ENCODE assay signal across 8 cellular contexts in the genomic region with DNA sequence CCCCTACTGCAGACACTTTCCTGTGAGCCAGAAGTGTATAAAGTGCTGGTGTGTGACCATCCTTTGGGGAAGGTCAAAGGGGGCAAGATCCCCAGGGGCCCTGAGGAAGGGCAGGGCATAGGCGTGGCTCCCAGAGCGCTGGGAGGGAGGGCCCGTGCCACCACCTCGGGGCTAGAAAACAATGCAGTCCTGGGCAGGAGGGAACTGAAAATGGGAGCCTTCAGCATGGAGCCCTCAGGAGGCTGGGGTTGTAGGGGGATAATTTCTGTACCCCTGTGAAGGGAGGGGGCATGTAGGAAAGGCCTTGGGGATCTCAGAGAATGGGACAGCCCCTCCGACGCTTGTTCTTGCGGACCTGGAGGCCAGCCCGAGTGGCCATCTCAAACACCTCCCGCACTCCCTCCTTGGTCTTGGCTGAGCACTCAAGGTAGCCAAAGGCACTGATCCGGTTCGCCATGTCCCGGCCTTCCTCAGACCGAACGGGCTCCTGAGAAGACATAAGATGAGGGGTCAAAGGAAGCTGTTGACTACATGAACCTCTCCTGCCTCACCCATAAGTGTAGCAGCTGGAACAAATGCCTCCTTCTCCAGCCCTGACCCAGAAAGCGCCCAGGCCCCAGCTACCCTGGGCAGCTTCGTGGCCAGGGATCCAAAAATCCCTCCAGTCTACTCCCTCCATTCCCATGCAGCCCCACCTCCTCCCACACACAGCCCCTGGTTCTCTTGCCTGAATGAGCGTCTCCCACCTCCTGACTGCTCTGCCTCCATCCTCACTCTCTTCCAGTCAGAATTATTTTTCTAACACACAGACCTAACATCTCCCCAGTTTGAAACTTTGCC. TPM values are rescaled to one million over a fixed set of nuclear protein-coding genes. Genes with fewer than 3 reads are reported as not detected.
A peak's percentile ranks its signal among the peaks of the same experiment; 100 is the strongest.
DNase-seq lines count a peak whose midpoint lies in the region; ATAC-seq, FAIRE-seq and TF ChIP-seq lines count a peak whose summit lies in the region.

No MANE protein-coding gene starts in this region.

- peak overlapping the region; percentile 82 for H3K27ac Mint-ChIP-seq in activated CD4-positive, alpha-beta T cell treated with anti-CD3 and anti-CD28 coated beads, Interleukin-2, amount 10 ng/mL, durations not matched to agents 7 days and 5 days

- TF ChIP-seq POLR2A in K562 (conservative IDR thresholded peaks at IDR 0.05) (peak; percentile 45), thyroid gland (IDR thresholded peaks at IDR 0.05) (no peak)

- no peaks in the 10 kb centered on the region for H3K9me3 Mint-ChIP-seq in activated CD4-positive, alpha-beta T cell treated with anti-CD3 and anti-CD28 coated beads, Interleukin-2, amount 10 ng/mL, durations not matched to agents 7 days and 5 days

- ATAC-seq in K562 (no peak), GM18867 (IDR thresholded peaks at IDR 0.05; ENCODE audit: unreplicated experiment) (no peak), GM21576 (IDR thresholded peaks at IDR 0.05; ENCODE audit: unreplicated experiment) (no peak)

- TF ChIP-seq RAD21 in K562 (CRISPR knock-in tag; conservative IDR thresholded peaks at IDR 0.05 in 1 of 2, IDR thresholded peaks at IDR 0.05 in 1 of 2): no peak

- no peak overlapping the region for H3K4me3 Mint-ChIP-seq in activated CD4-positive, alpha-beta T cell treated with anti-CD3 and anti-CD28 coated beads, Interleukin-2, amount 10 ng/mL, durations not matched to agents 7 days and 5 days

- TF ChIP-seq CTCF in K562 (IDR thresholded peaks at IDR 0.05 in 2 of 3, conservative IDR thresholded peaks at IDR 0.05 in 1 of 3; ENCODE audit: insufficient read depth in 2 of 3, low read depth in 1 of 3, low read length in 3 of 3) (no peak; a peak in 1 of 6 replicates), thyroid gland (IDR thresholded peaks at IDR 0.05) (no peak)

- WGBS in K562 (ENCODE audit: insufficient coverage, low coverage, missing lambda C conversion rate): 71% methylated on average over 17 of the region's 17 CpGs
- 70 to 83% methylated on average over 10 to 12 of the region's 17 CpGs for WGBS in mesodermal cell (ENCODE audit: insufficient coverage in 2 of 2), 2 experiments
- 74 to 84% methylated on average over 17 of the region's 17 CpGs for WGBS in thyroid gland, 2 donors

- H3K9me3 ChIP-seq in K562 (replicated peaks; ENCODE audit: control insufficient read depth, insufficient read depth, low read depth, low read length) (no peaks in the 10 kb centered on the region), mesodermal cell (ENCODE audit: control insufficient read depth, low read length) (no peaks in the 10 kb centered on the region), thyroid gland (no peaks in the 10 kb centered on the region)

- CTCF ChIA-PET in activated CD4-positive, alpha-beta T cell treated with anti-CD3 and anti-CD28 coated beads, Interleukin-2, amount 10 ng/mL, durations not matched to agents 7 days and 5 days (lab: Charles Lee): interaction anchor here (1.3 to 4.2 kb wide), 2 partner anchors 16 to 28 kb away, joined by 3 to 45 read pairs; a partner anchor contains a TSS
- CTCF ChIA-PET in K562 (lab: Yijun Ruan, JAX; ENCODE audit: low intra/inter-chr PET ratio): no interaction called here

- no peak for DNase-seq in activated CD4-positive, alpha-beta T cell treated with anti-CD3 and anti-CD28 coated beads, Interleukin-2, amount 10 ng/mL, durations not matched to agents 7 days and 5 days
- no peak for DNase-seq in activated CD4-positive, alpha-beta T cell treated with anti-CD3 and anti-CD28 coated beads, Interleukin-2, amount 50 U/mL, for 1 hour
- DNase-seq in K562 (ENCODE audit: extremely low read depth in 1 of 4, low spot score in 3 of 4) (peak in 1 of 4 experiments; percentile 19), thyroid gland (no peak), NCI-H1436 (lab: John Stamatoyannopoulos, UW) (no peak)

- H3K36me3 Mint-ChIP-seq in activated CD4-positive, alpha-beta T cell treated with anti-CD3 and anti-CD28 coated beads, Interleukin-2, amount 10 ng/mL, durations not matched to agents 7 days and 5 days (ENCODE audit: low read depth): peaks cover 31% of the 10 kb centered on the region

- H3K27me3 Mint-ChIP-seq in activated CD4-positive, alpha-beta T cell treated with anti-CD3 and anti-CD28 coated beads, Interleukin-2, amount 10 ng/mL, durations not matched to agents 7 days and 5 days: no peaks in the 10 kb centered on the region

- H3K36me3 ChIP-seq in K562 (ENCODE audit: control insufficient read depth, insufficient read depth, low read length): peaks cover 73% of the 10 kb centered on the region
- peaks cover 62% of the 10 kb centered on the region for H3K36me3 ChIP-seq in mesodermal cell (ENCODE audit: control insufficient read depth, insufficient read depth, low read length)
- H3K36me3 ChIP-seq in thyroid gland: peaks cover 4 to 9% of the 10 kb centered on the region in 2 donors

- in situ Hi-C loops in K562 (cut with MboI): no loop called here

- H3K27me3 ChIP-seq in K562 (ENCODE audit: control insufficient read depth in 2 of 2, insufficient read depth in 2 of 2, low read length in 2 of 2): no peaks in the 10 kb centered on the region
- no peaks in the 10 kb centered on the region for H3K27me3 ChIP-seq in thyroid gland

- peaks cover 67% of the 10 kb centered on the region for H3K79me2 ChIP-seq in K562 (ENCODE audit: control insufficient read depth, insufficient read depth, low read length)

- intact Hi-C loops in K562 (cut with micrococcal nuclease): loop anchor here (10.0 kb wide), 1 partner anchor 237 kb away; no protein-coding TSS in a partner anchor
- intact Hi-C loops in thyroid gland (cut with DNase I): loop anchor here (10.0 kb wide), 2 partner anchors 197 to 237 kb away; a partner anchor contains a TSS

- H3K4me1 ChIP-seq in K562 (replicated peaks in 1 of 2; ENCODE audit: control insufficient read depth in 2 of 2, insufficient read depth in 2 of 2, low read length in 2 of 2) (peaks cover 85 to 90% of the 10 kb centered on the region in 2 experiments), mesodermal cell (ENCODE audit: control insufficient read depth, insufficient read depth, low read length, poor library complexity, severe bottlenecking) (peaks cover 66% of the 10 kb centered on the region), thyroid gland (peaks cover 31 to 65% of the 10 kb centered on the region in 2 donors)

- TF ChIP-seq EP300 in K562 (IDR thresholded peaks at IDR 0.05; ENCODE audit: low read length): no peak

- no peak overlapping the region for H2AFZ ChIP-seq in K562 (ENCODE audit: low read depth, low read length)

- no peak for FAIRE-seq in K562 (lab: Jason Lieb, UNC)

- peak overlapping the region; percentile 73 for H3K4me2 ChIP-seq in K562 (ENCODE audit: insufficient read depth, low read length)

- H4K20me1 ChIP-seq in K562 (replicated peaks; ENCODE audit: control insufficient read depth, insufficient read depth, low read length): no peaks in the 10 kb centered on the region

- H3K27ac ChIP-seq in K562 (ENCODE audit: extremely low read depth, low read depth, low read length) (peak overlapping the region; percentile 97), mesodermal cell (ENCODE audit: low read depth, low read length, severe bottlenecking) (peak overlapping the region; percentile 95), thyroid gland (peak overlapping the region; percentile 65 to 83 (median 79))

- no peak overlapping the region for H3K4me3 ChIP-seq in K562
- H3K4me3 ChIP-seq in mesodermal cell (ENCODE audit: extremely low read depth, insufficient read depth, low read length, poor library complexity, severe bottlenecking): no peak overlapping the region
- H3K4me3 ChIP-seq in thyroid gland (replicated peaks in 1 of 3): no peak overlapping the region

- no TSS peak for BruUV-seq in K562 (replicated peaks; lab: Mats Ljungman, UMichigan)

- no peaks in the 10 kb centered on the region for H3K9me1 ChIP-seq in K562 (ENCODE audit: control insufficient read depth, insufficient read depth, low read length)

- peak overlapping the region; percentile 82 to 87 for H3K9ac ChIP-seq in K562 (ENCODE audit: insufficient read depth in 1 of 2, low read depth in 2 of 2, low read length in 2 of 2)

- H3K4me1 Mint-ChIP-seq in activated CD4-positive, alpha-beta T cell treated with anti-CD3 and anti-CD28 coated beads, Interleukin-2, amount 10 ng/mL, durations not matched to agents 7 days and 5 days: peaks cover 66% of the 10 kb centered on the region

- POLR2A ChIA-PET in activated CD4-positive, alpha-beta T cell treated with anti-CD3 and anti-CD28 coated beads, Interleukin-2, amount 10 ng/mL, durations not matched to agents 7 days and 5 days (lab: Charles Lee): no interaction called here
- POLR2A ChIA-PET in K562 (lab: Yijun Ruan, JAX): interaction anchor here (0.8 to 5.4 kb wide), 9 partner anchors 9 to 66 kb away, joined by 3 to 42 read pairs (median 4); a partner anchor contains a TSS

RNA-seq across cellular contexts. Expression of a gene that starts 5.5 kb away (rescaled TPM):
- 10 to 100 TPM; 53.7 to 56.8 TPM for total RNA-seq in activated CD4-positive, alpha-beta T cell treated with anti-CD3 and anti-CD28 coated beads, Interleukin-2, amount 10 ng/mL, durations not matched to agents 7 days and 5 days
- 107 and 260 TPM in 2 replicates for total RNA-seq in K562 (2011; cell fraction: chromatin; rRNA removed; ENCODE audit: low replicate concordance)
- total RNA-seq in K562 (2011; cell fraction: nucleolus; rRNA removed): 237 and 244 TPM in 2 replicates
- 195 and 210 TPM in 2 replicates for total RNA-seq in K562 (2011; cell fraction: nucleoplasm; rRNA removed)
- total RNA-seq in K562 (2014; rRNA removed): 275 and 287 TPM in 2 replicates
- total RNA-seq in K562 (2014; rRNA removed; fragmentation: Illumina TruSeq; extraction: Trizol): 131 and 169 TPM in 2 replicates
- 200 and 204 TPM in 2 replicates for total RNA-seq in K562 (2015; rRNA removed; fragmentation: Illumina TruSeq; extraction: Trizol)
- 186 and 203 TPM in 2 replicates for total RNA-seq in K562 (2021)
- 364 and 370 TPM in 2 replicates for polyA plus RNA-seq in K562 (2011; rRNA removed)
- polyA plus RNA-seq in K562 (2011; cell fraction: cytosol; rRNA removed): 478 and 580 TPM in 2 replicates
- polyA plus RNA-seq in K562 (2011; cell fraction: nucleus; rRNA removed): 338 and 429 TPM in 2 replicates
- polyA plus RNA-seq in K562 (2012): 332 and 339 TPM in 2 replicates
- 336 and 344 TPM in 2 replicates for polyA plus RNA-seq in K562 (2014; fragmentation: Illumina TruSeq; extraction: Trizol)
- 10 to 100 TPM; 35.2 to 82.7 TPM for polyA plus RNA-seq in K562 (2014; fragmentation: Nextera tagmentation; extraction: Ambion mirVana)
- polyA plus RNA-seq in K562 (2014; rRNA removed): 248 and 267 TPM in 2 replicates
- polyA minus RNA-seq in K562 (2011; rRNA and poly(A)+ RNA removed): 273 and 333 TPM in 2 replicates
- 125 and 156 TPM in 2 replicates for polyA minus RNA-seq in K562 (2011; cell fraction: cytosol; rRNA and poly(A)+ RNA removed)
- 103 and 138 TPM in 2 replicates for polyA minus RNA-seq in K562 (2011; cell fraction: nucleus; rRNA and poly(A)+ RNA removed)
- 367 TPM for polyA plus RNA-seq in mesodermal cell (2013, experiment 1 of 2)
- polyA plus RNA-seq in mesodermal cell (2013, experiment 2 of 2): 306 TPM
- total RNA-seq in thyroid gland: 100 to 1,000 TPM; 125 to 188 (median 175) TPM

RNA-seq across cellular contexts. Expression of a gene that starts 13.7 kb away (rescaled TPM):
- not detected for total RNA-seq in activated CD4-positive, alpha-beta T cell treated with anti-CD3 and anti-CD28 coated beads, Interleukin-2, amount 10 ng/mL, durations not matched to agents 7 days and 5 days
- total RNA-seq in K562 (2011; cell fraction: chromatin; rRNA removed; ENCODE audit: low replicate concordance): 6.3 and 17.9 TPM in 2 replicates
- total RNA-seq in K562 (2011; cell fraction: nucleolus; rRNA removed): 12.8 and 15.3 TPM in 2 replicates
- total RNA-seq in K562 (2011; cell fraction: nucleoplasm; rRNA removed): 9.6 and 9.9 TPM in 2 replicates
- total RNA-seq in K562 (2014; rRNA removed): 6.0 and 6.5 TPM in 2 replicates
- total RNA-seq in K562 (2014; rRNA removed; fragmentation: Illumina TruSeq; extraction: Trizol): 1.2 and 1.3 TPM in 2 replicates
- total RNA-seq in K562 (2015; rRNA removed; fragmentation: Illumina TruSeq; extraction: Trizol): 0.98 and 1.1 TPM in 2 replicates
- total RNA-seq in K562 (2021): 5.1 and 7.1 TPM in 2 replicates
- polyA plus RNA-seq in K562 (2011; rRNA removed): 10.5 and 18.4 TPM in 2 replicates
- polyA plus RNA-seq in K562 (2011; cell fraction: cytosol; rRNA removed): 20.6 and 20.7 TPM in 2 replicates
- 80.5 and 82.8 TPM in 2 replicates for polyA plus RNA-seq in K562 (2011; cell fraction: nucleus; rRNA removed)
- 3.0 and 3.4 TPM in 2 replicates for polyA plus RNA-seq in K562 (2012)
- 4.2 and 5.0 TPM in 2 replicates for polyA plus RNA-seq in K562 (2014; fragmentation: Illumina TruSeq; extraction: Trizol)
- under 1 TPM; 0.25 to 0.31 TPM for polyA plus RNA-seq in K562 (2014; fragmentation: Nextera tagmentation; extraction: Ambion mirVana)
- 8.2 and 8.5 TPM in 2 replicates for polyA plus RNA-seq in K562 (2014; rRNA removed)
- 2.1 and 3.8 TPM in 2 replicates for polyA minus RNA-seq in K562 (2011; rRNA and poly(A)+ RNA removed)
- polyA minus RNA-seq in K562 (2011; cell fraction: cytosol; rRNA and poly(A)+ RNA removed): 3.0 and 6.5 TPM in 2 replicates
- polyA minus RNA-seq in K562 (2011; cell fraction: nucleus; rRNA and poly(A)+ RNA removed): 7.4 and 9.1 TPM in 2 replicates
- polyA plus RNA-seq in mesodermal cell (2013, experiment 1 of 2): 4.6 TPM
- 4.2 TPM for polyA plus RNA-seq in mesodermal cell (2013, experiment 2 of 2)
- 1 to 10 TPM; 1.7 to 4.8 (median 3.0) TPM for total RNA-seq in thyroid gland

RNA-seq across cellular contexts. Expression of a gene that starts 27.0 kb away (rescaled TPM):
- 100 to 1,000 TPM; 118 to 126 TPM for total RNA-seq in activated CD4-positive, alpha-beta T cell treated with anti-CD3 and anti-CD28 coated beads, Interleukin-2, amount 10 ng/mL, durations not matched to agents 7 days and 5 days
- 194 and 432 TPM in 2 replicates for total RNA-seq in K562 (2011; cell fraction: chromatin; rRNA removed; ENCODE audit: low replicate concordance)
- total RNA-seq in K562 (2011; cell fraction: nucleolus; rRNA removed): 231 and 262 TPM in 2 replicates
- 196 and 201 TPM in 2 replicates for total RNA-seq in K562 (2011; cell fraction: nucleoplasm; rRNA removed)
- total RNA-seq in K562 (2014; rRNA removed) (46.5 and 75.8 TPM in 2 replicates), K562 (2014; rRNA removed; fragmentation: Illumina TruSeq; extraction: Trizol) (32.1 and 46.8 TPM in 2 replicates), K562 (2015; rRNA removed; fragmentation: Illumina TruSeq; extraction: Trizol) (49.5 and 50.8 TPM in 2 replicates), K562 (2021) (93.9 and 101 TPM in 2 replicates), thyroid gland (10 to 100 TPM; 20.2 to 27.7 (median 27.5) TPM)
- polyA plus RNA-seq in K562 (2011; rRNA removed) (50.2 and 86.0 TPM in 2 replicates), K562 (2014; fragmentation: Illumina TruSeq; extraction: Trizol) (101 and 105 TPM in 2 replicates), K562 (2014; fragmentation: Nextera tagmentation; extraction: Ambion mirVana) (10 to 100 TPM; 16.7 to 39.6 TPM), K562 (2014; rRNA removed) (72.0 and 92.8 TPM in 2 replicates)
- polyA plus RNA-seq in K562 (2011; cell fraction: cytosol; rRNA removed): 55.2 and 72.8 TPM in 2 replicates
- polyA plus RNA-seq in K562 (2011; cell fraction: nucleus; rRNA removed): 327 and 544 TPM in 2 replicates
- polyA plus RNA-seq in K562 (2012): 78.3 and 153 TPM in 2 replicates
- polyA minus RNA-seq in K562 (2011; rRNA and poly(A)+ RNA removed): 34.4 and 47.1 TPM in 2 replicates
- polyA minus RNA-seq in K562 (2011; cell fraction: cytosol; rRNA and poly(A)+ RNA removed): 65.8 and 66.5 TPM in 2 replicates
- 127 and 129 TPM in 2 replicates for polyA minus RNA-seq in K562 (2011; cell fraction: nucleus; rRNA and poly(A)+ RNA removed)
- polyA plus RNA-seq in mesodermal cell (2013, experiment 1 of 2): 48.3 TPM
- polyA plus RNA-seq in mesodermal cell (2013, experiment 2 of 2): 41.3 TPM
